Comparison of ENCODE assay signal across 18 cellular contexts in genomic region chr1:203447598-203447997, GRCh38. TPM values are rescaled to one million over a fixed set of nuclear protein-coding genes. Genes with fewer than 3 reads are reported as not detected.
"Had no signal": no experiment of that assay in that cellular context is flagged by ENCODE, and none has a peak within 500 bp of the region (broad histone marks: within the 10 kb centered on the region; RNA-seq: fewer than 3 reads in every experiment).

No MANE protein-coding gene starts in this region.

RNA-seq across cellular contexts. Expression of gene PRELP, which starts 28.0 kb away (rescaled TPM):
- total RNA-seq: bronchial epithelial cell; glomerular endothelial cell; naive thymus-derived CD8-positive, alpha-beta T cell had no signal
- polyA plus RNA-seq: immature natural killer cell; naive thymus-derived CD8-positive, alpha-beta T cell; neural cell had no signal

RNA-seq across cellular contexts. Expression of gene OPTC, which starts 46.4 kb away (rescaled TPM):
- total RNA-seq: bronchial epithelial cell; esophagus mucosa; gastrocnemius medialis; glomerular endothelial cell; heart left ventricle; left colon; left ventricle myocardium superior; lower lobe of right lung; mesenteric fat pad; myocyte; naive thymus-derived CD8-positive, alpha-beta T cell; occipital lobe; ovary; psoas muscle; temporal lobe; urinary bladder had no signal
- polyA plus RNA-seq: heart left ventricle; immature natural killer cell; naive thymus-derived CD8-positive, alpha-beta T cell; neural cell; psoas muscle had no signal
